In the genomic region with DNA sequence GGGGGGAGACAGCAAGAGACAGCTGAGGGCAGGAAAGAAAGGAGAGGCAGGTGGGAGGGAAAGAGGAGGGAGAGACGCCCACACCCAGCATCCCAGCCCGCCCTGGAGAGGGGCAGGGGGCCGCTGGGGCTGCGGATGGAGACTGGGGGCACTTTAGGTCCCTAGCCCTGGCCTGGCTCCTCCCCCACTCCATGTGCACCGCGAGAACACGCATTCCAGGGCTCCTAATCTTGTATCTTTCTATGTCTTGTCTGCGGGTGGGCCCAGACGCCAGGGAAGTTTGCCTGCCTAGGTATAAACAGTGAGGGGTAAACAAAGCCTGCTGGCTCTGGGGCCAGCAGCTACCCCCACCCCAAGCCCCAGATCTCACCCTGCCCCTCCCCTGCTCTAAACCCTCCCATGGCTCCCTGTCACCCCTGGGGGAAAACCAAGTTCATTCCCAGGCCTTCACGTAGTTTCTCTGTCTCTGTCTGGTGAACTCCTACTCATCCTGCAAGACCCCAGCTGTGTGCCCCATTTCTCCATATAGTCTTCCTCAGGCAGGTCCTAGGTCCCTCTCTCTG, we compare ENCODE assay signal across 10 cellular contexts. TPM values are rescaled to one million over a fixed set of nuclear protein-coding genes. Genes with fewer than 3 reads are reported as not detected.
A peak's percentile ranks its signal among the peaks of the same experiment; 100 is the strongest.
DNase-seq lines count a peak whose midpoint lies in the region; ATAC-seq and TF ChIP-seq lines count a peak whose summit lies in the region.
"Had no signal": no experiment of that assay in that cellular context is flagged by ENCODE, and none has a peak within 500 bp of the region (broad histone marks: within the 10 kb centered on the region; RNA-seq: fewer than 3 reads in every experiment).

No MANE protein-coding gene starts in this region.

- H3K4me3 ChIP-seq in right cardiac atrium (ENCODE audit: low read length) = no peak overlapping the region
- peak overlapping the region in 1 of 4 donors; percentile 23 for H3K4me3 ChIP-seq in stomach

- DNase-seq in NCI-H1092 treated with DMSO at 0.1 percent for 48 hours (lab: John Stamatoyannopoulos, UW) (peak; percentile 76), NCI-H1092 (lab: John Stamatoyannopoulos, UW) (no peak), RWPE1 (ENCODE audit: low spot score) (peak; percentile 42), right cardiac atrium (peak in 1 of 3 donors; percentile 67), stomach (no peak), cortex of kidney (lab: John Stamatoyannopoulos, UW) (no peak)
- DNase-seq in stimulated activated CD4-positive, alpha-beta T cell treated with anti-CD3 and anti-CD28 coated beads, Interleukin-4, amount 100 ng/mL, for 24 hours = no peak
- DNase-seq: activated B cell treated with CpG ODN at 0.5 μM for 24 hours, brain microvascular endothelial cell had no signal

- intact Hi-C loops in right cardiac atrium (cut with DNase I) (no loop called here), stomach (cut with DNase I; ENCODE audit: low total_unique reads) (no loop called here)

- no peak for TF ChIP-seq EP300 in stomach (IDR thresholded peaks at IDR 0.05)

- H3K36me3 ChIP-seq in stomach = peaks cover 52 to 80% (median 75%) of the 10 kb centered on the region in 4 donors

- H3K4me1 ChIP-seq in right cardiac atrium (ENCODE audit: control insufficient read depth, insufficient read depth, low read length) = peaks cover 11% of the 10 kb centered on the region
- H3K4me1 ChIP-seq in stomach = peaks cover 39 to 80% (median 68%) of the 10 kb centered on the region in 4 donors

- ATAC-seq in right cardiac atrium (no peak), GM19023 (IDR thresholded peaks at IDR 0.05; ENCODE audit: unreplicated experiment) (no peak)

- no peak for TF ChIP-seq CTCF in RWPE1 (conservative IDR thresholded peaks at IDR 0.05; ENCODE audit: low read depth)
- TF ChIP-seq CTCF in stomach (IDR thresholded peaks at IDR 0.05) = no peak

- H3K27me3 ChIP-seq in right cardiac atrium (ENCODE audit: control insufficient read depth, insufficient read depth) (no peaks in the 10 kb centered on the region), stomach (no peaks in the 10 kb centered on the region)
- H3K27me3 ChIP-seq: brain microvascular endothelial cell had no signal

- WGBS in right cardiac atrium = 54% methylated on average over 10 of the region's 10 CpGs
- WGBS in stomach, 5 donors = 34 to 49% (median 41%) methylated on average over 9 to 10 of the region's 10 CpGs

- H3K9me3 ChIP-seq in right cardiac atrium (ENCODE audit: control insufficient read depth, low read length) = no peaks in the 10 kb centered on the region
- H3K9me3 ChIP-seq in stomach = no peaks in the 10 kb centered on the region

- peak overlapping the region; percentile 100 for H3K27ac ChIP-seq in RWPE1
- peak overlapping the region; percentile 81 for H3K27ac ChIP-seq in right cardiac atrium (ENCODE audit: low read length)
- peak overlapping the region; percentile 55 to 86 (median 72) for H3K27ac ChIP-seq in stomach
- H3K27ac ChIP-seq: brain microvascular endothelial cell had no signal

- no peak for TF ChIP-seq POLR2A in stomach (IDR thresholded peaks at IDR 0.05)

- POLR2A ChIA-PET in RWPE1 (lab: Yijun Ruan, JAX; ENCODE audit: low non-redundant PET) = interaction anchor here (0.6 kb wide), 1 partner anchor 21 kb away, joined by 5 read pairs; no protein-coding TSS in a partner anchor

- CTCF ChIA-PET in RWPE1 (lab: Yijun Ruan, JAX) = interaction anchor here (1.0 kb wide), 1 partner anchor 29 kb away, joined by 4 read pairs; no protein-coding TSS in a partner anchor

RNA-seq across cellular contexts. Expression of a gene that starts 5.8 kb away (rescaled TPM):
- 1,000 to 10,000 TPM in 2 of 4 donors, 100 to 1,000 TPM in 2; 784 to 1,020 (median 971) TPM for total RNA-seq in right cardiac atrium
- polyA plus RNA-seq in right cardiac atrium = 1,565 TPM
- 100 to 1,000 TPM; 126 to 386 (median 264) TPM for total RNA-seq in stomach
- 100 to 1,000 TPM; 470 to 688 (median 669) TPM for polyA plus RNA-seq in stomach

RNA-seq across cellular contexts. Expression of a gene that starts 27.5 kb away (rescaled TPM):
- total RNA-seq in right cardiac atrium (100 to 1,000 TPM in 1 of 4 donors, 10 to 100 TPM in 3; 78.4 to 102 (median 88.1) TPM), stomach (10 to 100 TPM; 13.8 to 92.9 (median 47.2) TPM)
- polyA plus RNA-seq in right cardiac atrium (68.6 TPM), stomach (10 to 100 TPM; 21.4 to 24.1 (median 21.8) TPM)

RNA-seq across cellular contexts. Expression of a gene that starts 37.6 kb away (rescaled TPM):
- 10 to 100 TPM; 63.3 to 71.6 (median 69.7) TPM for total RNA-seq in right cardiac atrium
- polyA plus RNA-seq in right cardiac atrium = 69.8 TPM
- 100 to 1,000 TPM in 1 of 5 donors, 10 to 100 TPM in 4; 40.6 to 204 (median 63.4) TPM for total RNA-seq in stomach
- polyA plus RNA-seq in stomach = 10 to 100 TPM; 18.9 to 31.3 (median 25.5) TPM

Comparison
In these comparisons a context has a peak if more than half of its experiments do, and no peak if none do; other contexts are left out.
1. DNase-seq: peak in NCI-H1092 treated with DMSO at 0.1 percent for 48 hours (single experiment) and RWPE1 (single experiment); none in NCI-H1092 (single experiment), stomach (single experiment), stimulated activated CD4-positive, alpha-beta T cell treated with anti-CD3 and anti-CD28 coated beads, Interleukin-4, amount 100 ng/mL, for 24 hours (single experiment) and cortex of kidney (single experiment).
2. Peak in every context shown above with its lines, with median percentiles within 50 percentile points of each other: H3K27ac ChIP-seq.